16 cellular contexts compared by ENCODE assay signal in the genomic region with DNA sequence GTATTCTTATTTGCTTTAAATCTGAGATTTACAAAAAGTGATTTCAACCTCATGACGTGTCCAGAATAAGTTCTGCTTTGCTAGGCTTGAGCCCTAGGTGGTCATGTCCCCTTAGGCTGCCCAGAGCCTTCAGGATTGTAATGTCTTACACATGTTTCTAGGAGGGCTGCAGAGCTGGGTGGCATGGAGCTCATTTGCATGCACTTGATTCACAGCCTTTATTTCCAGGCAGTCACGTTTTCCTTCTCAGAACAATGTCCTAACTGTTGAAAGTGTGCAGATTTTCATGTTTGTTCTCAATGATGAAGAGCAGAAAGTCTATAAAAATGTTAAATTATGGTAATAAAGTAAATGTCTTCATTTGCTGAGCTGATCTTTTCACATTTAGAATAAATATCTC.
"Had no signal": no experiment of that assay in that cellular context is flagged by ENCODE, and none has a peak within 500 bp of the region (broad histone marks: within the 10 kb centered on the region; RNA-seq: fewer than 3 reads in every experiment).

No MANE protein-coding gene starts in this region.

- DNase-seq: cortex of kidney; dorsolateral prefrontal cortex; effector CD8-positive, alpha-beta T cell; foreskin fibroblast; hippocampal formation; left colon; mesendoderm; naive B cell; ovary; right cardiac atrium; small intestine; stimulated activated CD4-positive, alpha-beta T cell treated with anti-CD3 and anti-CD28 coated beads, Interleukin-12 subunit alpha, Interleukin-12 subunit beta, amount 100 ng/mL, for 4 hours; stimulated activated naive CD4-positive, alpha-beta T cell; stomach; substantia nigra; transverse colon had no signal

- H3K4me3 Mint-ChIP-seq: naive B cell had no signal

- H3K27me3 Mint-ChIP-seq: naive B cell had no signal

- ATAC-seq: left colon, right cardiac atrium had no signal
